8 cellular contexts compared by ENCODE assay signal in the genomic region with DNA sequence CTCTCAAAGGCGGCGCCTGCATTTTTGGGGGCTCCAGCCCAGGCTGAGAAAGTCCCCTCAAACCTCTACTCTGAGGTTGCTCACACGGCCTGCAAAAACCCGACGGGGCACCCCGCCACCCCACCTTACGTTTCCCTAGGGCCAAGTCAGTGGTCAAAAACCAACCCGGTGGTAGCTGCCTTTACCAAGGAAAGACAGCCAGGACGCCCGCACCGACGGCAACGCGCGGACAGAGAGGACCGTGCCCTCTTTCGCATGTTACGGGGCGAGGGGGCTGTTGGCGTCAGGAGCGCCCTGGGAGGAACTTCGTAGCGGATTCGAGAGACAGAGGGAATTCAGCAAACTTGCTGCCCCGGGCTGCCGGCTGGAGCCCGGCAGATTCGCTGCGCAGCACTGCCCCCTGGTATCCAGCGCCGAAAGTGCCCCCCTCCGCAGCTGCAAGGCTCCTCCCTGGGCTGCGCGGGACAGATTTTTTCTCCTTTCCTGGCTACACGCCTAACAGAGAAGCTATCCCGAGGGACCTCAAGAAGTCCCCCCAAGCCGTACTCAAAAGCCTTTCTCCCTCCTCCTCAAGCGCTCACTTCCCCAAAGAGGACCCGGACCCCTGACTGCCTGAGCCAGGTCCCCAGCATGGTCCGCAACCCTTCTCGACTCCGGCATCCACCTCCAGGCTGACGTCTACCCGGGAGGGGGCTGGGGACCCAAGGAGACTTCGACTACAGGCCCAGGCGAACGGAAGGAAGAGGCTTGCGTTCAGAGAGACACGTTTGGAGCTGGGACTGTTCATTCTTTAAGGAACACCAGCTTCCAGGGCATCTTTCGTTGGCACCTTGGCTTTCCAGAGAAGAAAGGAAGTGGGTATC. TPM values are rescaled to one million over a fixed set of nuclear protein-coding genes. Genes with fewer than 3 reads are reported as not detected.
DNase-seq lines count a peak whose midpoint lies in the region; ATAC-seq and TF ChIP-seq lines count a peak whose summit lies in the region.

No MANE protein-coding gene starts in this region.

- TF ChIP-seq POLR2A in stomach (IDR thresholded peaks at IDR 0.05): no peak

- peaks cover 97% of the 10 kb centered on the region for H3K27me3 Mint-ChIP-seq in stimulated activated memory B cell treated with anti-CD40 and anti-IgM and Interleukin-4, amounts not matched to agents 10 μg/mL and 1 μg/mL and 100 μg/mL, for 72 hours
- H3K27me3 Mint-ChIP-seq in T-helper 2 cell treated with Interferon-gamma antibody and Interleukin-4, amounts not matched to agents 5 μg/mL and 100 μg/mL, for 36 hours (ENCODE audit: low read depth): peaks cover 86% of the 10 kb centered on the region

- TF ChIP-seq CTCF in astrocyte of the cerebellum (IDR thresholded peaks at IDR 0.05; ENCODE audit: low read depth, low read length, missing control alignments): peak; percentile 67
- peak in 3 of 7 experiments; percentile 28 to 40 (median 36) for TF ChIP-seq CTCF in stomach (IDR thresholded peaks at IDR 0.05)

- intact Hi-C loops in stomach (cut with DNase I; ENCODE audit: low total_unique reads): no loop called here

- no peaks in the 10 kb centered on the region for H3K9me3 Mint-ChIP-seq in stimulated activated memory B cell treated with anti-CD40 and anti-IgM and Interleukin-4, amounts not matched to agents 10 μg/mL and 1 μg/mL and 100 μg/mL, for 72 hours
- no peaks in the 10 kb centered on the region for H3K9me3 Mint-ChIP-seq in T-helper 2 cell treated with Interferon-gamma antibody and Interleukin-4, amounts not matched to agents 5 μg/mL and 100 μg/mL, for 36 hours

- WGBS in stomach, 5 donors: 2 to 5% (median 4%) methylated on average over 28 to 50 of the region's 50 CpGs

- H3K36me3 ChIP-seq in stomach: no peaks in the 10 kb centered on the region

- H3K27ac ChIP-seq in stomach: no peak overlapping the region

- no peak overlapping the region for H3K27ac Mint-ChIP-seq in stimulated activated memory B cell treated with anti-CD40 and anti-IgM and Interleukin-4, amounts not matched to agents 10 μg/mL and 1 μg/mL and 100 μg/mL, for 72 hours
- no peak overlapping the region for H3K27ac Mint-ChIP-seq in T-helper 2 cell treated with Interferon-gamma antibody and Interleukin-4, amounts not matched to agents 5 μg/mL and 100 μg/mL, for 36 hours

- H3K36me3 Mint-ChIP-seq in stimulated activated memory B cell treated with anti-CD40 and anti-IgM and Interleukin-4, amounts not matched to agents 10 μg/mL and 1 μg/mL and 100 μg/mL, for 72 hours: no peaks in the 10 kb centered on the region
- H3K36me3 Mint-ChIP-seq in T-helper 2 cell treated with Interferon-gamma antibody and Interleukin-4, amounts not matched to agents 5 μg/mL and 100 μg/mL, for 36 hours (ENCODE audit: low read depth): peaks cover 1% of the 10 kb centered on the region

- TF ChIP-seq EP300 in stomach (IDR thresholded peaks at IDR 0.05): no peak

- no peak overlapping the region for H3K4me3 Mint-ChIP-seq in stimulated activated memory B cell treated with anti-CD40 and anti-IgM and Interleukin-4, amounts not matched to agents 10 μg/mL and 1 μg/mL and 100 μg/mL, for 72 hours
- no peak overlapping the region for H3K4me3 Mint-ChIP-seq in T-helper 2 cell treated with Interferon-gamma antibody and Interleukin-4, amounts not matched to agents 5 μg/mL and 100 μg/mL, for 36 hours

- H3K4me1 Mint-ChIP-seq in stimulated activated memory B cell treated with anti-CD40 and anti-IgM and Interleukin-4, amounts not matched to agents 10 μg/mL and 1 μg/mL and 100 μg/mL, for 72 hours: peaks cover 31% of the 10 kb centered on the region
- H3K4me1 Mint-ChIP-seq in T-helper 2 cell treated with Interferon-gamma antibody and Interleukin-4, amounts not matched to agents 5 μg/mL and 100 μg/mL, for 36 hours (ENCODE audit: low read depth): peaks cover 5% of the 10 kb centered on the region

- H3K4me3 ChIP-seq in astrocyte of the cerebellum (ENCODE audit: low read depth, low read length) (no peak overlapping the region), iPS-18c (ENCODE audit: insufficient read depth, low read depth, low read length) (peak overlapping the region; percentile 34), stomach (peak overlapping the region; percentile 13 to 46 (median 29))

- peaks cover 24 to 58% (median 51%) of the 10 kb centered on the region in 4 donors for H3K4me1 ChIP-seq in stomach

- H3K27me3 ChIP-seq in stomach: peaks cover 31 to 100% (median 98%) of the 10 kb centered on the region in 3 donors

- DNase-seq in NCI-H82 (lab: John Stamatoyannopoulos, UW) (peak; percentile 66), NCI-H82 treated with DMSO at 0.1 percent for 48 hours (lab: John Stamatoyannopoulos, UW; ENCODE audit: unreplicated experiment) (no peak), LoVo (ENCODE audit: low spot score) (peak; percentile 36), astrocyte of the cerebellum (ENCODE audit: low read depth) (no peak), stomach (no peak)
- DNase-seq in T-helper 2 cell treated with Interferon-gamma antibody and Interleukin-4, amounts not matched to agents 5 μg/mL and 100 μg/mL, for 36 hours (ENCODE audit: low spot score): no peak

- H3K9me3 ChIP-seq in iPS-18c (ENCODE audit: control insufficient read depth, insufficient read depth, low read length): no peaks in the 10 kb centered on the region
- no peaks in the 10 kb centered on the region for H3K9me3 ChIP-seq in stomach

- no peak for ATAC-seq in stimulated activated memory B cell treated with anti-CD40 and anti-IgM and Interleukin-4, amounts not matched to agents 10 μg/mL and 1 μg/mL and 100 μg/mL, for 72 hours

- in situ Hi-C loops in astrocyte of the cerebellum (cut with HindIII; ENCODE audit: low sequenced_read_pairs): loop anchor here (10.0 kb wide), 1 partner anchor 61 kb away; no protein-coding TSS in a partner anchor

RNA-seq across cellular contexts. Expression of a gene that starts 27.7 kb away (rescaled TPM):
- total RNA-seq in stomach: not detected
- polyA plus RNA-seq in stomach: not detected

RNA-seq across cellular contexts. Expression of a gene that starts 31.5 kb away (rescaled TPM):
- not detected for total RNA-seq in stomach
- not detected for polyA plus RNA-seq in stomach

Comparison
In these comparisons a context has a peak if more than half of its experiments do, and no peak if none do; other contexts are left out.
1. DNase-seq: peak in NCI-H82 (single experiment) and LoVo (single experiment); none in NCI-H82 treated with DMSO at 0.1 percent for 48 hours (single experiment), astrocyte of the cerebellum (single experiment), stomach (single experiment) and T-helper 2 cell treated with Interferon-gamma antibody and Interleukin-4, amounts not matched to agents 5 μg/mL and 100 μg/mL, for 36 hours (single experiment).